In the genomic region with DNA sequence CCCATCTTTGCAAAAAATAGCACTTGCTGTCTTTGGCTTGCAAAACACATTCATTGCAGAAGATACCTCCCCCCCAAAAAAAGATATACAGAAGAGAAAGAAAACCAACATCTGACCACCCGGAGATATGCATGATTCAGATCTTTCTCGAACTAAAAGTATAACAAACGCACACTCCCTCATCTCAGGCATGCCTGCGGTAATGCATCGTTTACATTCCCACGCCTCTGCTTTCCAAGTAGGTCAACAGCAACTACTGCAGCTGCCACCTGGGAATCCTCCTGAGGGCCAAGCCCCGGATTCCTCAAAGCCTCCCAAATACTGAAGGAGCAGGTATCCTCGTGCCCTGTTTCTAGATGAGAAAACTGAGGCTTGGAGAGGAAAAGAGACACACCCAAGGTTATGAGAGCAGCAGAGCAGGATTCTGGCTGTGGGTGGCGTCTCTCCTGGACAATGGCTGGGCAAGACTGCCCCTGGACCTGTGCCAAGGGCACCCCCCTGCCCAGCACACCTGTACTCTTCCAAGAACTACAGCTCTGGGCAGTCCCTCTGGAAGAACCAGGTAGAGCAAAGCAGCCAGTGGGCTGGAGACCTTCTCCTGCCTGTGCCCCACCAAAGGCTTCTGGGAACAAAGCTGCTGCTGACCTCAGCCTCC, we compare ENCODE assay signal across 10 cellular contexts. TPM values are rescaled to one million over a fixed set of nuclear protein-coding genes. Genes with fewer than 3 reads are reported as not detected.
DNase-seq lines count a peak whose midpoint lies in the region; ATAC-seq and TF ChIP-seq lines count a peak whose summit lies in the region.
"Had no signal": no experiment of that assay in that cellular context is flagged by ENCODE, and none has a peak within 500 bp of the region (broad histone marks: within the 10 kb centered on the region; RNA-seq: fewer than 3 reads in every experiment).

No MANE protein-coding gene starts in this region.

- no peaks in the 10 kb centered on the region for H3K79me2 ChIP-seq in smooth muscle cell (ENCODE audit: low read depth)

- WGBS in smooth muscle cell (ENCODE audit: low lambda C conversion rate): 51% methylated on average over 9 of the region's 9 CpGs

- CTCF ChIA-PET in CD8-positive, alpha-beta memory T cell (lab: Charles Lee): no interaction called here

- POLR2A ChIA-PET in CD8-positive, alpha-beta memory T cell (lab: Charles Lee): no interaction called here

- no peak overlapping the region for H2AFZ ChIP-seq in smooth muscle cell (ENCODE audit: low read depth)

- no peaks in the 10 kb centered on the region for H3K27me3 Mint-ChIP-seq in CD8-positive, alpha-beta memory T cell

- H3K36me3 ChIP-seq in smooth muscle cell (ENCODE audit: low read depth): no peaks in the 10 kb centered on the region
- no peaks in the 10 kb centered on the region for H3K36me3 ChIP-seq in CD8-positive, alpha-beta memory T cell (ENCODE audit: insufficient read depth, low read length)

- H3K4me3 ChIP-seq in smooth muscle cell: no peak overlapping the region
- H3K4me3 ChIP-seq in CD8-positive, alpha-beta memory T cell (ENCODE audit: low read length): no peak overlapping the region
- H3K4me3 ChIP-seq: psoas muscle had no signal

- H3K4me3 Mint-ChIP-seq in CD8-positive, alpha-beta memory T cell: no peak overlapping the region

- DNase-seq in GM03348 (ENCODE audit: low spot score) (peak; percentile 67), fibroblast of peridontal ligament (ENCODE audit: extremely low read depth) (peak; percentile 98), smooth muscle cell (lab: John Stamatoyannopoulos, UW; ENCODE audit: unreplicated experiment) (no peak), hippocampal formation (lab: John Stamatoyannopoulos, UW) (no peak)
- no peak for DNase-seq in CD8-positive, alpha-beta memory T cell
- DNase-seq: activated CD4-positive, alpha-beta T cell treated with anti-CD3 and anti-CD28 coated beads for 4 hours had no signal

- H3K27me3 ChIP-seq in smooth muscle cell (ENCODE audit: low read depth): no peaks in the 10 kb centered on the region
- H3K27me3 ChIP-seq in CD8-positive, alpha-beta memory T cell (ENCODE audit: insufficient read depth, low read length, poor library complexity, severe bottlenecking): no peaks in the 10 kb centered on the region

- no peaks in the 10 kb centered on the region for H3K9me3 ChIP-seq in smooth muscle cell (replicated peaks; ENCODE audit: low read depth)
- no peaks in the 10 kb centered on the region for H3K9me3 ChIP-seq in CD8-positive, alpha-beta memory T cell (ENCODE audit: low read length)
- H3K9me3 ChIP-seq: psoas muscle had no signal

- peak overlapping the region in 2 of 8 donors; percentile 32 to 57 for H3K27ac Mint-ChIP-seq in CD8-positive, alpha-beta memory T cell

- H3K36me3 Mint-ChIP-seq in CD8-positive, alpha-beta memory T cell: peaks cover 0 to 83% (median 18%) of the 10 kb centered on the region in 3 donors

- peak overlapping the region; percentile 83 for H3K9ac ChIP-seq in smooth muscle cell (ENCODE audit: low read depth)

- peaks cover 5% of the 10 kb centered on the region for H3K4me1 ChIP-seq in smooth muscle cell (ENCODE audit: low read depth)
- H3K4me1 ChIP-seq in CD8-positive, alpha-beta memory T cell (ENCODE audit: insufficient read depth, low read length): no peaks in the 10 kb centered on the region
- H3K4me1 ChIP-seq: psoas muscle had no signal

- H3K27ac ChIP-seq in VCaP: peak overlapping the region; percentile 36
- H3K27ac ChIP-seq in smooth muscle cell (ENCODE audit: low read depth): peak overlapping the region; percentile 95
- H3K27ac ChIP-seq in CD8-positive, alpha-beta memory T cell (ENCODE audit: low read depth, low read length): no peak overlapping the region
- H3K27ac ChIP-seq: psoas muscle had no signal

- peak overlapping the region; percentile 57 for H3K4me2 ChIP-seq in smooth muscle cell

- H3K4me1 Mint-ChIP-seq in CD8-positive, alpha-beta memory T cell: no peaks in the 10 kb centered on the region

- TF ChIP-seq CTCF in VCaP (conservative IDR thresholded peaks at IDR 0.05) (no peak), smooth muscle cell (IDR thresholded peaks at IDR 0.05; ENCODE audit: borderline replicate concordance, insufficient read depth, poor library complexity, severe bottlenecking) (no peak)

- no peaks in the 10 kb centered on the region for H3K9me3 Mint-ChIP-seq in CD8-positive, alpha-beta memory T cell

- H4K20me1 ChIP-seq in smooth muscle cell (ENCODE audit: low read depth): peaks cover 14% of the 10 kb centered on the region

- peaks cover 3% of the 10 kb centered on the region for H3F3A ChIP-seq in smooth muscle cell (ENCODE audit: low read depth)

- no peak for ATAC-seq in GM21381 (IDR thresholded peaks at IDR 0.05; ENCODE audit: unreplicated experiment)
- ATAC-seq: left lobe of liver had no signal

RNA-seq across cellular contexts. Expression of a gene that starts 38.1 kb away (rescaled TPM):
- 21.0 and 33.5 TPM in 2 replicates for total RNA-seq in smooth muscle cell
- 16.8 and 18.6 TPM in 2 replicates for polyA plus RNA-seq in smooth muscle cell
- total RNA-seq in CD8-positive, alpha-beta memory T cell: 100 to 1,000 TPM; 170 to 172 TPM
- polyA plus RNA-seq in CD8-positive, alpha-beta memory T cell: 63.4 TPM

RNA-seq across cellular contexts. Expression of a gene that starts 38.9 kb away (rescaled TPM):
- total RNA-seq in smooth muscle cell: 35.9 and 44.8 TPM in 2 replicates
- 37.6 and 49.0 TPM in 2 replicates for polyA plus RNA-seq in smooth muscle cell
- 10 to 100 TPM; 32.3 to 39.5 TPM for total RNA-seq in CD8-positive, alpha-beta memory T cell
- polyA plus RNA-seq in CD8-positive, alpha-beta memory T cell: 2.7 TPM

Comparison
In these comparisons a context has a peak if more than half of its experiments do, and no peak if none do; other contexts are left out.
1. DNase-seq: peak in GM03348 (single experiment) and fibroblast of peridontal ligament (single experiment); none in smooth muscle cell (single experiment), CD8-positive, alpha-beta memory T cell (0 of 5) and hippocampal formation (0 of 2).